8 cellular contexts compared by ENCODE assay signal in genomic region chr11:47248664-47249377, GRCh38. TPM values are rescaled to one million over a fixed set of nuclear protein-coding genes. Genes with fewer than 3 reads are reported as not detected.
DNase-seq lines count a peak whose midpoint lies in the region; ATAC-seq and TF ChIP-seq lines count a peak whose summit lies in the region.

Gene ACP2, minus strand, starts transcription at chr11:47248814. Its CDS starts 25 bp downstream, at chr11:47248789.

- intact Hi-C loops in Caco-2 (cut with micrococcal nuclease; ENCODE audit: unreplicated experiment), result loop anchor here (1.0 to 2.0 kb wide), 3 partner anchors 8 to 73 kb away; partner anchors contain the start of genes ARFGAP2 and NR1H3

- POLR2A ChIA-PET in Caco-2 (lab: Charles Lee), result interaction anchor here (0.6 to 2.0 kb wide), 13 partner anchors 9 to 380 kb away, joined by 3 to 22 read pairs (median 5); partner anchors contain the start of genes DDB2, NR1H3 and PACSIN3

- H3K36me3 Mint-ChIP-seq in Caco-2 (ENCODE audit: insufficient read depth, unreplicated experiment), result peaks cover 18% of the 10 kb centered on the region

- no peaks in the 10 kb centered on the region for H3K27me3 Mint-ChIP-seq in Caco-2 (ENCODE audit: insufficient read depth, unreplicated experiment)

- peaks cover 11% of the 10 kb centered on the region for H3K4me1 ChIP-seq in Caco-2

- in situ Hi-C loops in endometrial microvascular endothelial cells (cut with HindIII; ENCODE audit: inconsistent ontology term, low pct_unique_long_range_greater_than_20kb, low sequenced_read_pairs), result no loop called here

- BruUV-seq in Caco-2 (replicated peaks; lab: Mats Ljungman, UMichigan), result TSS peak; percentile 80

- no peaks in the 10 kb centered on the region for H3K27me3 ChIP-seq in Caco-2 (replicated peaks; ENCODE audit: control insufficient read depth, insufficient read depth, low read length)

- no peaks in the 10 kb centered on the region for H3K9me3 Mint-ChIP-seq in Caco-2 (ENCODE audit: unreplicated experiment)

- H3K4me1 Mint-ChIP-seq in Caco-2 (ENCODE audit: low read depth, unreplicated experiment), result peaks cover 8% of the 10 kb centered on the region

- peak; percentile 14 to 40 for TF ChIP-seq CTCF in Caco-2 (IDR thresholded peaks at IDR 0.05; ENCODE audit: insufficient read depth in 1 of 2, low read depth in 1 of 2, low read length in 1 of 2, severe bottlenecking in 1 of 2, unreplicated experiment in 1 of 2)

- H3K36me3 ChIP-seq in Caco-2 (ENCODE audit: control insufficient read depth, insufficient read depth, low read length), result 0 out of 2 replicates have a peak, but pooled peaks cover 2% of the 10 kb centered on the region

- H3K9me3 ChIP-seq in Caco-2, result no peaks in the 10 kb centered on the region

- DNase-seq in Caco-2, result peak; percentile 91
- peak; percentile 84 for DNase-seq in HPDE6-E6E7 (ENCODE audit: extremely low spot score)
- peak; percentile 68 for DNase-seq in NOMO-1 treated with DMSO at 0.1 percent for 48 hours (lab: John Stamatoyannopoulos, UW; ENCODE audit: unreplicated experiment)
- peak; percentile 61 for DNase-seq in activated CD8-positive, alpha-beta memory T cell treated with anti-CD3 and anti-CD28 coated beads, Interleukin-2, amount 50 U/mL, for 1 hour (ENCODE audit: extremely low read depth)
- DNase-seq in midbrain (lab: John Stamatoyannopoulos, UW), result peak; percentile 91
- peak; percentile 78 to 85 for DNase-seq in stimulated activated CD8-positive, alpha-beta memory T cell treated with anti-CD3 and anti-CD28 coated beads, Interleukin-2, amount 100 ng/mL, for 48 hours (ENCODE audit: low read depth in 2 of 2)

- H3K4me3 Mint-ChIP-seq in Caco-2 (ENCODE audit: unreplicated experiment), result peak within 1 kb of the TSS; percentile 97

- H3K4me3 ChIP-seq in Caco-2 (ENCODE audit: low read depth, low read length), result peak within 1 kb of the TSS; percentile 64

- peak within 1 kb of the TSS; percentile 99 for H3K27ac Mint-ChIP-seq in Caco-2 (ENCODE audit: unreplicated experiment)

- ATAC-seq in GM19467 (IDR thresholded peaks at IDR 0.05; ENCODE audit: unreplicated experiment), result peak; percentile 80

- CTCF ChIA-PET in Caco-2 (lab: Charles Lee), result interaction anchor here (0.8 to 2.5 kb wide), 14 partner anchors 10 to 312 kb away, joined by 3 to 30 read pairs (median 4); partner anchors contain the start of genes CSTPP1 and NR1H3

RNA-seq across cellular contexts. Expression of gene ACP2, which starts in this region (rescaled TPM):
- total RNA-seq in Caco-2 (2022) (44.7 and 48.2 TPM in 2 replicates), endometrial microvascular endothelial cells (ENCODE audit: inconsistent ontology term) (72.4 TPM)

Comparison
In these comparisons a context has a peak if more than half of its experiments do, and no peak if none do; other contexts are left out.
1. Peak in every context shown above with its lines: DNase-seq, ATAC-seq and H3K4me3 ChIP-seq.